ENCODE assay signal across 22 cellular contexts in genomic region chr19:30212574-30212973, GRCh38.
A peak's percentile ranks its signal among the peaks of the same experiment; 100 is the strongest.
DNase-seq lines count a peak whose midpoint lies in the region; ATAC-seq, FAIRE-seq and TF ChIP-seq lines count a peak whose summit lies in the region.
"Had no signal": no experiment of that assay in that cellular context is flagged by ENCODE, and none has a peak within 500 bp of the region (broad histone marks: within the 10 kb centered on the region; RNA-seq: fewer than 3 reads in every experiment).

No MANE protein-coding gene starts in this region.

- no peaks in the 10 kb centered on the region for H3K9me3 Mint-ChIP-seq in type B pancreatic cell
- H3K9me3 Mint-ChIP-seq in activated T-helper 2 cell treated with anti-CD3 and anti-CD28 coated beads, Interferon-gamma antibody, Interleukin-2, Interleukin-4, amounts not matched to agents 10 μg/mL and 5 μg/mL and 100 μg/mL, durations not matched to agents 14 hours and 24 hours and 36 hours, result no peaks in the 10 kb centered on the region
- H3K9me3 Mint-ChIP-seq: CD4-positive, alpha-beta T cell; GM23338 had no signal

- TF ChIP-seq POLR2A in H1 (IDR thresholded peaks at IDR 0.05; ENCODE audit: control extremely low read depth in 1 of 2, low read depth in 2 of 2, low read length in 2 of 2), result no peak

- H3K18ac ChIP-seq in H1 (ENCODE audit: extremely low read depth, low read length), result no peak overlapping the region

- H3K27ac Mint-ChIP-seq in type B pancreatic cell, result no peak overlapping the region
- no peak overlapping the region for H3K27ac Mint-ChIP-seq in activated T-helper 2 cell treated with anti-CD3 and anti-CD28 coated beads, Interferon-gamma antibody, Interleukin-2, Interleukin-4, amounts not matched to agents 10 μg/mL and 5 μg/mL and 100 μg/mL, durations not matched to agents 14 hours and 24 hours and 36 hours
- H3K27ac Mint-ChIP-seq: CD4-positive, alpha-beta T cell; GM23338; HFFc6; IgD-negative memory B cell had no signal

- TF ChIP-seq EP300 in H1 (IDR thresholded peaks at IDR 0.05; ENCODE audit: borderline replicate concordance in 1 of 2, low read depth in 2 of 2, low read length in 2 of 2), result no peak

- H3K9ac ChIP-seq in H1 (replicated peaks in 1 of 4; ENCODE audit: extremely low read depth in 1 of 4, low read depth in 3 of 4, low read length in 3 of 4), result no peak overlapping the region

- peaks cover 9% of the 10 kb centered on the region for H3K4me1 Mint-ChIP-seq in type B pancreatic cell (ENCODE audit: unreplicated experiment)
- H3K4me1 Mint-ChIP-seq in activated T-helper 2 cell treated with anti-CD3 and anti-CD28 coated beads, Interferon-gamma antibody, Interleukin-2, Interleukin-4, amounts not matched to agents 10 μg/mL and 5 μg/mL and 100 μg/mL, durations not matched to agents 14 hours and 24 hours and 36 hours (ENCODE audit: low read depth), result peaks cover 13% of the 10 kb centered on the region

- H2AFZ ChIP-seq in H1 (ENCODE audit: low read length), result no peak overlapping the region; the same call in 1 of the 2 replicates
- H2AFZ ChIP-seq: GM23338 had no signal

- H3K4me3 Mint-ChIP-seq in type B pancreatic cell, result no peak overlapping the region
- no peak overlapping the region for H3K4me3 Mint-ChIP-seq in activated T-helper 2 cell treated with anti-CD3 and anti-CD28 coated beads, Interferon-gamma antibody, Interleukin-2, Interleukin-4, amounts not matched to agents 10 μg/mL and 5 μg/mL and 100 μg/mL, durations not matched to agents 14 hours and 24 hours and 36 hours (ENCODE audit: low read depth)
- H3K4me3 Mint-ChIP-seq: CD4-positive, alpha-beta T cell; GM23338; HFFc6 had no signal

- no peaks in the 10 kb centered on the region for H3K36me3 ChIP-seq in H1 (ENCODE audit: control insufficient read depth in 2 of 4, insufficient read depth in 4 of 4, low read length in 3 of 4)

- H2BK15ac ChIP-seq in H1 (ENCODE audit: low read length), result no peak overlapping the region

- peaks cover 53% of the 10 kb centered on the region for H3K27me3 Mint-ChIP-seq in type B pancreatic cell
- peaks cover 2% of the 10 kb centered on the region for H3K27me3 Mint-ChIP-seq in activated T-helper 2 cell treated with anti-CD3 and anti-CD28 coated beads, Interferon-gamma antibody, Interleukin-2, Interleukin-4, amounts not matched to agents 10 μg/mL and 5 μg/mL and 100 μg/mL, durations not matched to agents 14 hours and 24 hours and 36 hours (ENCODE audit: low read depth)

- POLR2A ChIA-PET in H1 (lab: Charles Lee; ENCODE audit: partially characterized antibody), result interaction anchor here (0.6 kb wide), 1 partner anchor 358 kb away, joined by 3 read pairs; no protein-coding TSS in a partner anchor

- H3K4ac ChIP-seq in H1 (replicated peaks; ENCODE audit: insufficient read length, low read depth, low read length), result no peak overlapping the region

- FAIRE-seq in H1 (lab: Jason Lieb, UNC), result no peak
- FAIRE-seq: D721Med, G401.6, GM12891, HTR-8/SVneo had no signal

- H3K36me3 Mint-ChIP-seq in type B pancreatic cell, result no peaks in the 10 kb centered on the region
- no peaks in the 10 kb centered on the region for H3K36me3 Mint-ChIP-seq in activated T-helper 2 cell treated with anti-CD3 and anti-CD28 coated beads, Interferon-gamma antibody, Interleukin-2, Interleukin-4, amounts not matched to agents 10 μg/mL and 5 μg/mL and 100 μg/mL, durations not matched to agents 14 hours and 24 hours and 36 hours (ENCODE audit: low read depth)
- H3K36me3 Mint-ChIP-seq: IgD-negative memory B cell had no signal

- WGBS in H1 (ENCODE audit: extremely low coverage in 1 of 2, insufficient coverage in 1 of 2, insufficient read length in 1 of 2, insufficient replicate concordance in 2 of 2, low coverage in 1 of 2, low lambda C conversion rate in 2 of 2, missing lambda C conversion rate in 1 of 2), 2 experiments, result 89% methylated on average over 12 of the region's 12 CpGs; no CpG with 5 or more reads in 1 of the 2 experiments

- H4K20me1 ChIP-seq in H1 (replicated peaks in 1 of 2; ENCODE audit: control insufficient read depth in 1 of 2, insufficient read depth in 2 of 2, low read length in 2 of 2), result no peaks in the 10 kb centered on the region

- H3K27ac ChIP-seq in VCaP (peak overlapping the region; percentile 95; the same call in 1 of the 2 replicates), H1 (ENCODE audit: low read depth, low read length) (no peak overlapping the region)
- H3K27ac ChIP-seq: A549, C4-2B had no signal

- H2BK5ac ChIP-seq in H1 (ENCODE audit: low read depth, low read length), result no peak overlapping the region

- intact Hi-C loops in activated T-helper 2 cell treated with anti-CD3 and anti-CD28 coated beads, Interferon-gamma antibody, Interleukin-2, Interleukin-4, amounts not matched to agents 10 μg/mL and 5 μg/mL and 100 μg/mL, durations not matched to agents 14 hours and 24 hours and 36 hours (cut with micrococcal nuclease), result no loop called here

- CTCF ChIA-PET in H1 (lab: Charles Lee; ENCODE audit: partially characterized antibody), result no interaction called here

- H2BK120ac ChIP-seq in H1 (replicated peaks; ENCODE audit: low read depth, low read length), result no peak overlapping the region

- H4K91ac ChIP-seq in H1 (replicated peaks; ENCODE audit: insufficient read length, low read length), result no peak overlapping the region

- no peak overlapping the region for H3K4me3 ChIP-seq in H1 (ENCODE audit: extremely low read depth in 1 of 4, insufficient read depth in 2 of 4, low read depth in 3 of 4, low read length in 4 of 4)
- H3K4me3 ChIP-seq: A549, GM23338 had no signal

- no peaks in the 10 kb centered on the region for H3K79me1 ChIP-seq in H1 (ENCODE audit: low read depth, low read length)

- no peaks in the 10 kb centered on the region for H3K27me3 ChIP-seq in H1 (replicated peaks in 1 of 4; ENCODE audit: control insufficient read depth in 3 of 4, extremely low read depth in 1 of 4, insufficient read depth in 3 of 4, low read length in 3 of 4)

- no peak overlapping the region for H3K14ac ChIP-seq in H1 (ENCODE audit: insufficient read length)

- H3K4me1 ChIP-seq in H1 (replicated peaks in 1 of 4; ENCODE audit: control insufficient read depth in 3 of 4, insufficient read depth in 4 of 4, low read length in 3 of 4), result peaks cover 0 to 2% (median 0%) of the 10 kb centered on the region in 4 experiments; a peak in 1 of 7 replicates
- H3K4me1 ChIP-seq: A549, Caco-2 had no signal

- H2BK12ac ChIP-seq in H1 (ENCODE audit: low read depth, low read length), result no peak overlapping the region

- H3K23me2 ChIP-seq in H1 (ENCODE audit: low read depth, low read length), result no peaks in the 10 kb centered on the region

- TF ChIP-seq CTCF in VCaP (conservative IDR thresholded peaks at IDR 0.05), result no peak
- TF ChIP-seq CTCF in H1 (IDR thresholded peaks at IDR 0.05; ENCODE audit: control extremely low read depth in 1 of 3, insufficient read depth in 1 of 3, low read depth in 1 of 3, low read length in 3 of 3), result no peak
- TF ChIP-seq CTCF in type B pancreatic cell (conservative IDR thresholded peaks at IDR 0.05), result no peak

- H3K79me2 ChIP-seq in H1 (ENCODE audit: control insufficient read depth in 1 of 2, insufficient read depth in 2 of 2, low read length in 2 of 2), result no peaks in the 10 kb centered on the region

- DNase-seq in H1 (ENCODE audit: low read depth in 1 of 2, low spot score in 2 of 2) (peak in 1 of 2 experiments; percentile 38), mesenteric fat pad (ENCODE audit: low spot score) (peak; percentile 74), type B pancreatic cell (ENCODE audit: extremely low spot score, unreplicated experiment) (peak; percentile 44)
- DNase-seq in activated T-helper 2 cell treated with anti-CD3 and anti-CD28 coated beads, Interferon-gamma antibody, Interleukin-2, Interleukin-4, amounts not matched to agents 10 μg/mL and 5 μg/mL and 100 μg/mL, durations not matched to agents 14 hours and 24 hours and 36 hours (ENCODE audit: low spot score), result no peak
- DNase-seq: AML-193; Caco-2; CD4-positive, alpha-beta T cell; H7; HFFc6; KBM-7 had no signal

- no peaks in the 10 kb centered on the region for H3K9me3 ChIP-seq in H1 (ENCODE audit: insufficient read depth in 2 of 2, low read depth in 1 of 2, low read length in 1 of 2)
- H3K9me3 ChIP-seq: A549, Caco-2 had no signal

- H4K5ac ChIP-seq in H1 (ENCODE audit: insufficient read length, low read depth, low read length), result no peak overlapping the region

- no peak for ATAC-seq in HG03175 (IDR thresholded peaks at IDR 0.05; ENCODE audit: unreplicated experiment)
- ATAC-seq in HG03442 (IDR thresholded peaks at IDR 0.05; ENCODE audit: unreplicated experiment), result no peak
- ATAC-seq: A549, GM23338, HCT116 had no signal

- peak overlapping the region; percentile 14; the same call in 1 of the 2 replicates for H4K8ac ChIP-seq in H1 (ENCODE audit: extremely low read depth, insufficient read depth, low read length)

- H3K56ac ChIP-seq in H1 (replicated peaks; ENCODE audit: insufficient read length, low read depth, low read length), result no peak overlapping the region

- no peak overlapping the region for H2AK5ac ChIP-seq in H1 (ENCODE audit: low read depth, low read length)

- no peak for TF ChIP-seq RAD21 in H1 (IDR thresholded peaks at IDR 0.05 in 1 of 2, conservative IDR thresholded peaks at IDR 0.05 in 1 of 2; ENCODE audit: low read depth in 2 of 2, low read length in 2 of 2)

- H3K23ac ChIP-seq in H1 (ENCODE audit: insufficient read length), result no peak overlapping the region

- 0 out of 2 replicates have a peak overlapping the region, but pooled peaks have one; percentile 75 for H2BK20ac ChIP-seq in H1 (ENCODE audit: low read length)

- H3K4me2 ChIP-seq in H1 (ENCODE audit: insufficient read depth in 1 of 2, low read depth in 2 of 2, low read length in 2 of 2), result no peak overlapping the region
- H3K4me2 ChIP-seq: A549, GM23338 had no signal

TF ChIP-seq in H1, 55 proteins besides CTCF, POLR2A, EP300 and RAD21 (continues in another document):
- no peak for TF ChIP-seq CREB1 (IDR thresholded peaks at IDR 0.05)
- no peak for TF ChIP-seq CHD2 (IDR thresholded peaks at IDR 0.05; ENCODE audit: low read length)
- no peak for TF ChIP-seq SIX5 (IDR thresholded peaks at IDR 0.05; ENCODE audit: low read depth, low read length)
- TF ChIP-seq MAX (IDR thresholded peaks at IDR 0.05), result no peak
- TF ChIP-seq CBX5 (IDR thresholded peaks at IDR 0.05; ENCODE audit: low read depth, low read length), result no peak
- no peak for TF ChIP-seq KDM1A (IDR thresholded peaks at IDR 0.05; ENCODE audit: borderline replicate concordance, low read length)
- no peak for TF ChIP-seq SIN3A (conservative IDR thresholded peaks at IDR 0.05 in 1 of 2, IDR thresholded peaks at IDR 0.05 in 1 of 2; ENCODE audit: low read depth in 1 of 2, low read length in 2 of 2)
- TF ChIP-seq BCL11A (IDR thresholded peaks at IDR 0.05; ENCODE audit: low read depth in 2 of 2, low read length in 2 of 2), result no peak
- TF ChIP-seq BACH1 (IDR thresholded peaks at IDR 0.05; ENCODE audit: low read length), result no peak
- no peak for TF ChIP-seq CBX8 (IDR thresholded peaks at IDR 0.05; ENCODE audit: borderline replicate concordance, low read depth, low read length)
- no peak for TF ChIP-seq RNF2 (IDR thresholded peaks at IDR 0.05; ENCODE audit: borderline replicate concordance, low read depth, low read length, missing control alignments, poor library complexity, severe bottlenecking)
